ENCODE assay signal across 14 cellular contexts in the genomic region with DNA sequence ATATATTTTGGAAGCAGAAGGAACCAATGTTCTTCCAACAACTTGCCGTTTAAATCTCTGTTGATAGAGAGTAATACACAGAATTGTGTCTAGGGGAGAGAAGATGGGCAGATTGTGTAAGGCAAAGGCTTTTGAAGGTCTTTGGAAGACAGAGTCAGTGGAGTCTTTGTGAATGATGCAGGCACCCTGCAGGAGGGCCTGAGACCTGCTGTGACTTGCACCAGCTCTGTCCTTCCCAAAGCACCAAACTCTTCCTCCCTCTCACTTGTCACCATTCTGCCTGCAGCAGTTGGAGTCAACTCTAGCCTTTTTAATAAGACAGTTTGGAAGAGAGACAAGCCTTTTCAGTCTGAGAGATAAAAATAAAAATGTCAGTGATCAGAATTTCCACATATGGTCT.
"Had no signal": no experiment of that assay in that cellular context is flagged by ENCODE, and none has a peak within 500 bp of the region (broad histone marks: within the 10 kb centered on the region; RNA-seq: fewer than 3 reads in every experiment).

No MANE protein-coding gene starts in this region.

- H3K9me3 ChIP-seq: colonic mucosa, sigmoid colon, upper lobe of right lung had no signal

- H3K36me3 Mint-ChIP-seq: immature natural killer cell had no signal

- DNase-seq: activated CD4-positive, alpha-beta T cell treated with anti-CD3 and anti-CD28 coated beads for 1 hour; activated CD4-positive, alpha-beta T cell treated with anti-CD3 and anti-CD28 coated beads, Interleukin-2, amount 50 U/mL, for 4 hours; activated naive CD4-positive, alpha-beta T cell treated with anti-CD3 and anti-CD28 coated beads, Interleukin-2, amount 50 U/mL, for 16 hours; activated T-cell treated with anti-CD3 and anti-CD28 coated beads for 4 hours; colonic mucosa; foreskin fibroblast; glutamatergic neuron; immature natural killer cell; sigmoid colon; spleen; stimulated activated naive CD8-positive, alpha-beta T cell treated with anti-CD3 and anti-CD28 coated beads, Interleukin-15, amount 100 ng/mL, for 72 hours; T-helper 1 cell; T1000; upper lobe of right lung had no signal

- H3K27me3 ChIP-seq: colonic mucosa, sigmoid colon, spleen, upper lobe of right lung had no signal

- H3K27ac ChIP-seq: colonic mucosa, sigmoid colon, spleen, upper lobe of right lung had no signal

- H3K27me3 Mint-ChIP-seq: stimulated activated naive CD8-positive, alpha-beta T cell treated with anti-CD3 and anti-CD28 coated beads, Interleukin-15, amount 100 ng/mL, for 72 hours had no signal

- H3K4me3 Mint-ChIP-seq: immature natural killer cell; stimulated activated naive CD8-positive, alpha-beta T cell treated with anti-CD3 and anti-CD28 coated beads, Interleukin-15, amount 100 ng/mL, for 72 hours had no signal

- H3K36me3 ChIP-seq: colonic mucosa, sigmoid colon, spleen, upper lobe of right lung had no signal

- H3K27ac Mint-ChIP-seq: immature natural killer cell; stimulated activated naive CD8-positive, alpha-beta T cell treated with anti-CD3 and anti-CD28 coated beads, Interleukin-15, amount 100 ng/mL, for 72 hours had no signal

- H3K4me1 Mint-ChIP-seq: immature natural killer cell; stimulated activated naive CD8-positive, alpha-beta T cell treated with anti-CD3 and anti-CD28 coated beads, Interleukin-15, amount 100 ng/mL, for 72 hours had no signal

- ATAC-seq: stimulated activated naive CD8-positive, alpha-beta T cell treated with anti-CD3 and anti-CD28 coated beads, Interleukin-15, amount 100 ng/mL, for 72 hours; upper lobe of right lung had no signal

- H3K4me1 ChIP-seq: colonic mucosa, spleen, upper lobe of right lung had no signal

- H3K4me3 ChIP-seq: colonic mucosa, sigmoid colon, spleen, upper lobe of right lung had no signal
